1 cellular context compared by ENCODE assay signal in genomic region chr6:14717307-14717706, GRCh38.
TF ChIP-seq lines count a peak whose summit lies in the region.

No MANE protein-coding gene starts in this region.

TF ChIP-seq in GM23338, 12 proteins besides CTCF, POLR2A, EP300 and RAD21 (continued from another document):
- TF ChIP-seq ETS1 (IDR thresholded peaks at IDR 0.05) (no peak), POLR2AphosphoS5 (IDR thresholded peaks at IDR 0.05; ENCODE audit: low read depth) (no peak), JUNB (IDR thresholded peaks at IDR 0.05; ENCODE audit: unreplicated experiment) (no peak), EZH2phosphoT487 (IDR thresholded peaks at IDR 0.05; ENCODE audit: unreplicated experiment) (no peak), ZNF114 (CRISPR knock-in tag; IDR thresholded peaks at IDR 0.05) (no peak)
TF ChIP-seq in GM23338: peak in this region for 0.
